Comparison of ENCODE assay signal across 9 cellular contexts in the genomic region with DNA sequence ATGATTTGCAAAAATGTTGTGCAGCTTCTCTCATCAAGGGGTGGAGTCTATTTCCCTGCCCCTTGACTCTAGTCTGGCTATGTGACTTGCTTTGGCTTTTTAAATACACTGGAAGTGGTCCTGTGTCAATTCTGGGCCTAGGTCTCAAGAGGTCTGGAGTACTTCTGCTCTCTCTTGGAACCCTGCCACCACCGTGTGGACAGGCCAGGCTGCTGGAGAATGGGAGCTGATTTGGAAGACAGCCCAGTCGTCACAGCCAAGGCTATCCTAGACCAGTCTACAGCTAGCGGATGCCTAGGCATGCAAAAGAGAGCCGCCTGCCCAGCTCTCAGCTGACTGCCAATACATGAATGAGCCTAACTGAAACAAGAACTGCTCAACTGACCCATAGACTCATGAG. TPM values are rescaled to one million over a fixed set of nuclear protein-coding genes. Genes with fewer than 3 reads are reported as not detected.
DNase-seq lines count a peak whose midpoint lies in the region; ATAC-seq and TF ChIP-seq lines count a peak whose summit lies in the region.
"Had no signal": no experiment of that assay in that cellular context is flagged by ENCODE, and none has a peak within 500 bp of the region (broad histone marks: within the 10 kb centered on the region; RNA-seq: fewer than 3 reads in every experiment).

No MANE protein-coding gene starts in this region.

- no peaks in the 10 kb centered on the region for H3K36me3 Mint-ChIP-seq in stimulated activated memory B cell treated with anti-CD40 and anti-IgM and Interleukin-4, amounts not matched to agents 10 μg/mL and 1 μg/mL and 100 μg/mL, for 72 hours
- no peaks in the 10 kb centered on the region for H3K36me3 Mint-ChIP-seq in effector memory CD8-positive, alpha-beta T cell (ENCODE audit: insufficient read depth)
- no peaks in the 10 kb centered on the region for H3K36me3 Mint-ChIP-seq in osteocyte (ENCODE audit: unreplicated experiment)

- no peaks in the 10 kb centered on the region for H3K27me3 Mint-ChIP-seq in stimulated activated memory B cell treated with anti-CD40 and anti-IgM and Interleukin-4, amounts not matched to agents 10 μg/mL and 1 μg/mL and 100 μg/mL, for 72 hours
- H3K27me3 Mint-ChIP-seq in effector memory CD8-positive, alpha-beta T cell = peaks cover 9 to 20% of the 10 kb centered on the region in 2 donors
- no peaks in the 10 kb centered on the region for H3K27me3 Mint-ChIP-seq in osteocyte (ENCODE audit: unreplicated experiment)

- no peak for ATAC-seq in stimulated activated memory B cell treated with anti-CD40 and anti-IgM and Interleukin-4, amounts not matched to agents 10 μg/mL and 1 μg/mL and 100 μg/mL, for 72 hours
- no peak for ATAC-seq in effector memory CD8-positive, alpha-beta T cell (replicated peaks)

- peak overlapping the region; percentile 37 for H3K27ac Mint-ChIP-seq in stimulated activated memory B cell treated with anti-CD40 and anti-IgM and Interleukin-4, amounts not matched to agents 10 μg/mL and 1 μg/mL and 100 μg/mL, for 72 hours
- peak overlapping the region in 1 of 2 donors; percentile 67 for H3K27ac Mint-ChIP-seq in effector memory CD8-positive, alpha-beta T cell
- H3K27ac Mint-ChIP-seq in osteocyte (ENCODE audit: unreplicated experiment) = no peak overlapping the region

- no peaks in the 10 kb centered on the region for H3K9me3 Mint-ChIP-seq in stimulated activated memory B cell treated with anti-CD40 and anti-IgM and Interleukin-4, amounts not matched to agents 10 μg/mL and 1 μg/mL and 100 μg/mL, for 72 hours
- no peaks in the 10 kb centered on the region for H3K9me3 Mint-ChIP-seq in effector memory CD8-positive, alpha-beta T cell
- H3K9me3 Mint-ChIP-seq in osteocyte (ENCODE audit: unreplicated experiment) = no peaks in the 10 kb centered on the region

- H3K4me3 Mint-ChIP-seq in stimulated activated memory B cell treated with anti-CD40 and anti-IgM and Interleukin-4, amounts not matched to agents 10 μg/mL and 1 μg/mL and 100 μg/mL, for 72 hours = no peak overlapping the region
- no peak overlapping the region for H3K4me3 Mint-ChIP-seq in effector memory CD8-positive, alpha-beta T cell
- H3K4me3 Mint-ChIP-seq in osteocyte (ENCODE audit: unreplicated experiment) = no peak overlapping the region

- no peak overlapping the region for H3K4me3 ChIP-seq in brain microvascular endothelial cell (ENCODE audit: low read depth, low read length)

- TF ChIP-seq CTCF in brain microvascular endothelial cell (IDR thresholded peaks at IDR 0.05; ENCODE audit: low read depth, low read length, missing control alignments) (no peak), GM13976 (IDR thresholded peaks at IDR 0.05; ENCODE audit: borderline replicate concordance, control extremely low read depth, extremely low read depth, insufficient read depth, missing control alignments) (no peak), osteocyte (IDR thresholded peaks at IDR 0.05) (no peak)

- no peaks in the 10 kb centered on the region for H3K27me3 ChIP-seq in brain microvascular endothelial cell (replicated peaks)
- H3K27me3 ChIP-seq: neutrophil had no signal

- in situ Hi-C loops in brain microvascular endothelial cell (cut with HindIII; ENCODE audit: low pct_ligation_motif_present, low sequenced_read_pairs) = no loop called here
- in situ Hi-C loops in GM13976 (cut with MboI; ENCODE audit: low sequenced_read_pairs, unreplicated experiment) = no loop called here

- DNase-seq in NCI-H2029 (lab: John Stamatoyannopoulos, UW) (peak; percentile 98), brain microvascular endothelial cell (peak; percentile 41), inferior parietal cortex (ENCODE audit: extremely low spot score) (peak; percentile 49), GM13976 (ENCODE audit: low spot score) (no peak), osteocyte (ENCODE audit: extremely low spot score, unreplicated experiment) (no peak)
- no peak for DNase-seq in stimulated activated CD4-positive, alpha-beta T cell treated with anti-CD3 and anti-CD28 coated beads, Interleukin-2, amount 100 ng/mL, for 24 hours
- DNase-seq in effector memory CD8-positive, alpha-beta T cell = no peak

- H3K27ac ChIP-seq in brain microvascular endothelial cell = no peak overlapping the region
- H3K27ac ChIP-seq: neutrophil had no signal

- peaks cover 54% of the 10 kb centered on the region for H3K4me1 Mint-ChIP-seq in stimulated activated memory B cell treated with anti-CD40 and anti-IgM and Interleukin-4, amounts not matched to agents 10 μg/mL and 1 μg/mL and 100 μg/mL, for 72 hours
- peaks cover 5 to 18% of the 10 kb centered on the region in 2 donors for H3K4me1 Mint-ChIP-seq in effector memory CD8-positive, alpha-beta T cell (ENCODE audit: low read depth in 2 of 2)
- H3K4me1 Mint-ChIP-seq in osteocyte (ENCODE audit: unreplicated experiment) = peaks cover 13% of the 10 kb centered on the region

- no peaks in the 10 kb centered on the region for H3K36me3 ChIP-seq in brain microvascular endothelial cell (replicated peaks)
- H3K36me3 ChIP-seq: neutrophil had no signal

RNA-seq across cellular contexts. Expression of a gene that starts 56.7 kb away (rescaled TPM):
- total RNA-seq in osteocyte = 62.2 and 62.3 TPM in 2 replicates

Comparison
In these comparisons a context has a peak if more than half of its experiments do, and no peak if none do; other contexts are left out.
1. DNase-seq: peak in NCI-H2029 (single experiment), brain microvascular endothelial cell (single experiment) and inferior parietal cortex (single experiment); none in stimulated activated CD4-positive, alpha-beta T cell treated with anti-CD3 and anti-CD28 coated beads, Interleukin-2, amount 100 ng/mL, for 24 hours (0 of 2), effector memory CD8-positive, alpha-beta T cell (0 of 3), GM13976 (single experiment) and osteocyte (single experiment).